In genomic region chr15:38509152-38509551, GRCh38 we compare ENCODE assay signal across 1 cellular context.
TF ChIP-seq lines count a peak whose summit lies in the region.

No MANE protein-coding gene starts in this region.

TF ChIP-seq in GM12878, 131 proteins besides CTCF, POLR2A, EP300 and RAD21:
- TF ChIP-seq POU2F2 (IDR thresholded peaks at IDR 0.05; ENCODE audit: borderline replicate concordance, low read depth, low read length), result no peak
- TF ChIP-seq SREBF1 (IDR thresholded peaks at IDR 0.05; ENCODE audit: low read length), result no peak
- no peak for TF ChIP-seq TCF7 (IDR thresholded peaks at IDR 0.05; ENCODE audit: borderline replicate concordance)
- no peak for TF ChIP-seq MTA3 (IDR thresholded peaks at IDR 0.05; ENCODE audit: borderline replicate concordance, low read length)
- TF ChIP-seq HCFC1 (IDR thresholded peaks at IDR 0.05; ENCODE audit: low read length), result no peak
- TF ChIP-seq EZH2 (IDR thresholded peaks at IDR 0.05; ENCODE audit: borderline replicate concordance, control insufficient read depth, low read depth, low read length), result no peak
- TF ChIP-seq LARP7 (IDR thresholded peaks at IDR 0.05), result no peak
- TF ChIP-seq PKNOX1 (IDR thresholded peaks at IDR 0.05), result no peak
- TF ChIP-seq E4F1 (IDR thresholded peaks at IDR 0.05; ENCODE audit: borderline replicate concordance, partially characterized antibody), result no peak
- TF ChIP-seq SREBF2 (IDR thresholded peaks at IDR 0.05; ENCODE audit: low read length), result no peak
